In the genomic region with DNA sequence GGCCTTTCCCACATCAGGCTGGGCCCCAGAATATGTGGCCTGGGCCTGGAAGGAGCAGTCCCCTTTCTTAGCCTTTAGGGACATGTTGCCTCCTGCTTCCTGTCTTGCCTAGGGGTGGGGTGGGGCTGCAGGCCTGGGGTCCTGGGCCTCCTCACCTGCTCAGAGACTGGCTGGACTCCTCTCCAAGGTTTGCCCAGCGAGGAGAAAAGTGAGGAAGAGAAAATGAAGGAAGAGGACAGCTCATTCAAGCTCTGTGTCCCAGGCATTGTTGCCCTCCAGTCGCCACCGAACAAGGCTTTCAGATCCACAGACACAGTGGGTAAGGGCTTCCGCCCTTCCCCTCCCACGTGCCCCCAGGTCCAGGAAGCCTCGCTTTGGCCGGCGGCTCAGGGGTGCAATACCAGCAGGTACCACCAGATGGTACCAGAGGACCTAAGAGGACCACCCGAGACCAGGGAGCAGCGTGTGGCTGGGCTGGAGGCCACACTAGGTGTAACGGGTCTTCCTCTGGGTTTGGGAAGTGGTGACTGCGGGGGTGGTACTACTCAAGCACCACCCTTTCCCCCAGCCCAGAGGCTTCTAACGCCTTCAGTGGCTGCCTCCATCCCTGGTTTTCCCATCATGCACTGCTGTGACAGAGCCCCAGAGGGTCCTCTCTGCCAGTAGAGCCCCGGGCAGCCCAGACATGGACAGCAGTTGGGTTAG, we compare ENCODE assay signal across 8 cellular contexts. TPM values are rescaled to one million over a fixed set of nuclear protein-coding genes. Genes with fewer than 3 reads are reported as not detected.
A peak's percentile ranks its signal among the peaks of the same experiment; 100 is the strongest.
DNase-seq lines count a peak whose midpoint lies in the region; ATAC-seq and TF ChIP-seq lines count a peak whose summit lies in the region.

No MANE protein-coding gene starts in this region.

- H3K36me3 ChIP-seq in breast epithelium: no peaks in the 10 kb centered on the region

- H3K4me3 Mint-ChIP-seq in WTC11: no peak overlapping the region

- H3K27me3 Mint-ChIP-seq in WTC11 (ENCODE audit: low read depth): no peaks in the 10 kb centered on the region

- H3K27ac Mint-ChIP-seq in WTC11: no peak overlapping the region

- intact Hi-C loops in breast epithelium (cut with DNase I; ENCODE audit: low total_unique reads): loop anchor here (10.0 kb wide), 1 partner anchor 109 kb away; no protein-coding TSS in a partner anchor

- H3K9me3 ChIP-seq in breast epithelium: no peaks in the 10 kb centered on the region

- H3K36me3 Mint-ChIP-seq in WTC11: no peaks in the 10 kb centered on the region

- POLR2A ChIA-PET in WTC11 (lab: Charles Lee): interaction anchor here (0.6 kb wide), 1 partner anchor 154 kb away, joined by 6 read pairs; no protein-coding TSS in a partner anchor

- H3K4me3 ChIP-seq in breast epithelium: peak overlapping the region in 1 of 3 donors; percentile 25

- TF ChIP-seq POLR2A in breast epithelium (IDR thresholded peaks at IDR 0.05): no peak

- CTCF ChIA-PET in WTC11 (lab: Charles Lee): interaction anchor here (0.9 to 4.8 kb wide), 12 partner anchors 15 to 308 kb away, joined by 3 to 29 read pairs (median 4); no protein-coding TSS in a partner anchor

- H3K27ac ChIP-seq in breast epithelium: peak overlapping the region in 1 of 2 donors; percentile 26

- ATAC-seq in HG02763 (IDR thresholded peaks at IDR 0.05; ENCODE audit: unreplicated experiment) (peak; percentile 67), WTC11 (peak; percentile 71), HG03025 (IDR thresholded peaks at IDR 0.05; ENCODE audit: low FRiP score, unreplicated experiment) (no peak)

- peak; percentile 90 for TF ChIP-seq CTCF in GM10266 (IDR thresholded peaks at IDR 0.05; ENCODE audit: control insufficient read depth, insufficient read depth, low read depth, missing control alignments)
- TF ChIP-seq CTCF in WTC11 (IDR thresholded peaks at IDR 0.05): peak; percentile 97
- peak; percentile 97 to 98 (median 98) for TF ChIP-seq CTCF in breast epithelium (IDR thresholded peaks at IDR 0.05)

- peak; percentile 85 for DNase-seq in GM10266 (ENCODE audit: extremely low spot score)
- peak; percentile 41 for DNase-seq in NCI-H2171 (lab: John Stamatoyannopoulos, UW)
- DNase-seq in WTC11 (ENCODE audit: low spot score): peak; percentile 92
- peak; percentile 68 to 80 for DNase-seq in breast epithelium (ENCODE audit: low spot score in 2 of 2)
- peak; percentile 89 for DNase-seq in islet precursor cell
- DNase-seq in stimulated activated CD4-positive, alpha-beta T cell treated with anti-CD3 and anti-CD28 coated beads, Interleukin-1b, Interleukin-23, amount 100 ng/mL, for 4 hours (ENCODE audit: low read depth in 2 of 2): peak; percentile 84 to 89

- peaks cover 13% of the 10 kb centered on the region for H3K4me1 Mint-ChIP-seq in WTC11

- H3K27me3 ChIP-seq in breast epithelium: no peaks in the 10 kb centered on the region

- H3K4me1 ChIP-seq in breast epithelium: no peaks in the 10 kb centered on the region

- no peaks in the 10 kb centered on the region for H3K9me3 Mint-ChIP-seq in WTC11

TF ChIP-seq in WTC11, 78 proteins besides CTCF, POLR2A, EP300 and RAD21:
- TF ChIP-seq ZBTB21 (CRISPR knock-in tag; IDR thresholded peaks at IDR 0.05; ENCODE audit: borderline replicate concordance) (no peak), ESRRA (CRISPR knock-in tag; IDR thresholded peaks at IDR 0.05; ENCODE audit: borderline replicate concordance) (no peak), SMAD3 (CRISPR knock-in tag; IDR thresholded peaks at IDR 0.05; ENCODE audit: borderline replicate concordance) (no peak), ZNF263 (CRISPR knock-in tag; IDR thresholded peaks at IDR 0.05; ENCODE audit: low read depth) (no peak)
- TF ChIP-seq, protein P1, sequence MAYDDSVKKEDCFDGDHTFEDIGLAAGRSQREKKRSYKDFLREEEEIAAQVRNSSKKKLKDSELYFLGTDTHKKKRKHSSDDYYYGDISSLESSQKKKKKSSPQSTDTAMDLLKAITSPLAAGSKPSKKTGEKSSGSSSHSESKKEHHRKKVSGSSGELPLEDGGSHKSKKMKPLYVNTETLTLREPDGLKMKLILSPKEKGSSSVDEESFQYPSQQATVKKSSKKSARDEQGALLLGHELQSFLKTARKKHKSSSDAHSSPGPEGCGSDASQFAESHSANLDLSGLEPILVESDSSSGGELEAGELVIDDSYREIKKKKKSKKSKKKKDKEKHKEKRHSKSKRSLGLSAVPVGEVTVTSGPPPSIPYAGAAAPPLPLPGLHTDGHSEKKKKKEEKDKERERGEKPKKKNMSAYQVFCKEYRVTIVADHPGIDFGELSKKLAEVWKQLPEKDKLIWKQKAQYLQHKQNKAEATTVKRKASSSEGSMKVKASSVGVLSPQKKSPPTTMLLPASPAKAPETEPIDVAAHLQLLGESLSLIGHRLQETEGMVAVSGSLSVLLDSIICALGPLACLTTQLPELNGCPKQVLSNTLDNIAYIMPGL (CRISPR knock-in tag; IDR thresholded peaks at IDR 0.05): peak; percentile 22; the same call in 1 of the 2 replicates
- TF ChIP-seq, protein P2, sequence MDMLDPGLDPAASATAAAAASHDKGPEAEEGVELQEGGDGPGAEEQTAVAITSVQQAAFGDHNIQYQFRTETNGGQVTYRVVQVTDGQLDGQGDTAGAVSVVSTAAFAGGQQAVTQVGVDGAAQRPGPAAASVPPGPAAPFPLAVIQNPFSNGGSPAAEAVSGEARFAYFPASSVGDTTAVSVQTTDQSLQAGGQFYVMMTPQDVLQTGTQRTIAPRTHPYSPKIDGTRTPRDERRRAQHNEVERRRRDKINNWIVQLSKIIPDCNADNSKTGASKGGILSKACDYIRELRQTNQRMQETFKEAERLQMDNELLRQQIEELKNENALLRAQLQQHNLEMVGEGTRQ (CRISPR knock-in tag; IDR thresholded peaks at IDR 0.05): peak; percentile 65
- TF ChIP-seq, protein P3, sequence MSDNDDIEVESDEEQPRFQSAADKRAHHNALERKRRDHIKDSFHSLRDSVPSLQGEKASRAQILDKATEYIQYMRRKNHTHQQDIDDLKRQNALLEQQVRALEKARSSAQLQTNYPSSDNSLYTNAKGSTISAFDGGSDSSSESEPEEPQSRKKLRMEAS (CRISPR knock-in tag; IDR thresholded peaks at IDR 0.05): peak; percentile 39; the same call in 1 of the 2 replicates
- TF ChIP-seq, protein P4, sequence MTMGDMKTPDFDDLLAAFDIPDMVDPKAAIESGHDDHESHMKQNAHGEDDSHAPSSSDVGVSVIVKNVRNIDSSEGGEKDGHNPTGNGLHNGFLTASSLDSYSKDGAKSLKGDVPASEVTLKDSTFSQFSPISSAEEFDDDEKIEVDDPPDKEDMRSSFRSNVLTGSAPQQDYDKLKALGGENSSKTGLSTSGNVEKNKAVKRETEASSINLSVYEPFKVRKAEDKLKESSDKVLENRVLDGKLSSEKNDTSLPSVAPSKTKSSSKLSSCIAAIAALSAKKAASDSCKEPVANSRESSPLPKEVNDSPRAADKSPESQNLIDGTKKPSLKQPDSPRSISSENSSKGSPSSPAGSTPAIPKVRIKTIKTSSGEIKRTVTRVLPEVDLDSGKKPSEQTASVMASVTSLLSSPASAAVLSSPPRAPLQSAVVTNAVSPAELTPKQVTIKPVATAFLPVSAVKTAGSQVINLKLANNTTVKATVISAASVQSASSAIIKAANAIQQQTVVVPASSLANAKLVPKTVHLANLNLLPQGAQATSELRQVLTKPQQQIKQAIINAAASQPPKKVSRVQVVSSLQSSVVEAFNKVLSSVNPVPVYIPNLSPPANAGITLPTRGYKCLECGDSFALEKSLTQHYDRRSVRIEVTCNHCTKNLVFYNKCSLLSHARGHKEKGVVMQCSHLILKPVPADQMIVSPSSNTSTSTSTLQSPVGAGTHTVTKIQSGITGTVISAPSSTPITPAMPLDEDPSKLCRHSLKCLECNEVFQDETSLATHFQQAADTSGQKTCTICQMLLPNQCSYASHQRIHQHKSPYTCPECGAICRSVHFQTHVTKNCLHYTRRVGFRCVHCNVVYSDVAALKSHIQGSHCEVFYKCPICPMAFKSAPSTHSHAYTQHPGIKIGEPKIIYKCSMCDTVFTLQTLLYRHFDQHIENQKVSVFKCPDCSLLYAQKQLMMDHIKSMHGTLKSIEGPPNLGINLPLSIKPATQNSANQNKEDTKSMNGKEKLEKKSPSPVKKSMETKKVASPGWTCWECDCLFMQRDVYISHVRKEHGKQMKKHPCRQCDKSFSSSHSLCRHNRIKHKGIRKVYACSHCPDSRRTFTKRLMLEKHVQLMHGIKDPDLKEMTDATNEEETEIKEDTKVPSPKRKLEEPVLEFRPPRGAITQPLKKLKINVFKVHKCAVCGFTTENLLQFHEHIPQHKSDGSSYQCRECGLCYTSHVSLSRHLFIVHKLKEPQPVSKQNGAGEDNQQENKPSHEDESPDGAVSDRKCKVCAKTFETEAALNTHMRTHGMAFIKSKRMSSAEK (CRISPR knock-in tag; IDR thresholded peaks at IDR 0.05; ENCODE audit: borderline replicate concordance): 0 out of 2 replicates have a peak, but pooled peaks have one; percentile 21
- TF ChIP-seq, protein P5, sequence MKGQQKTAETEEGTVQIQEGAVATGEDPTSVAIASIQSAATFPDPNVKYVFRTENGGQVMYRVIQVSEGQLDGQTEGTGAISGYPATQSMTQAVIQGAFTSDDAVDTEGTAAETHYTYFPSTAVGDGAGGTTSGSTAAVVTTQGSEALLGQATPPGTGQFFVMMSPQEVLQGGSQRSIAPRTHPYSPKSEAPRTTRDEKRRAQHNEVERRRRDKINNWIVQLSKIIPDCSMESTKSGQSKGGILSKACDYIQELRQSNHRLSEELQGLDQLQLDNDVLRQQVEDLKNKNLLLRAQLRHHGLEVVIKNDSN (CRISPR knock-in tag; IDR thresholded peaks at IDR 0.05): peak; percentile 63

RNA-seq across cellular contexts. Expression of a gene that starts 5.5 kb away (rescaled TPM):
- 40.5 to 40.9 TPM (median 40.5 TPM) in 3 replicates for total RNA-seq in WTC11 (2021)
- 10 to 100 TPM in 1 of 3 donors, 1 to 10 TPM in 2; 6.7 to 11.1 (median 7.0) TPM for total RNA-seq in breast epithelium

RNA-seq across cellular contexts. Expression of a gene that starts 35.6 kb away (rescaled TPM):
- total RNA-seq in WTC11 (2021) (42.5 to 47.3 TPM (median 42.9 TPM) in 3 replicates), breast epithelium (10 to 100 TPM; 18.4 to 40.0 (median 27.7) TPM)

Comparison
In these comparisons a context has a peak if more than half of its experiments do, and no peak if none do; other contexts are left out.
1. DNase-seq: peak in every context shown above with its lines; median percentile 92 in WTC11; 89 in islet precursor cell; 86 in stimulated activated CD4-positive, alpha-beta T cell treated with anti-CD3 and anti-CD28 coated beads, Interleukin-1b, Interleukin-23, amount 100 ng/mL, for 4 hours; 85 in GM10266; 74 in breast epithelium; 41 in NCI-H2171.